Comparison of ENCODE assay signal across 1 cellular context in genomic region chr16:83945587-83945986, GRCh38.
TF ChIP-seq lines count a peak whose summit lies in the region.

No MANE protein-coding gene starts in this region.

TF ChIP-seq in HepG2, 621 proteins besides CTCF, POLR2A, EP300 and RAD21 (continues in another document):
- no peak for TF ChIP-seq ARID2 (CRISPR knock-in tag; IDR thresholded peaks at IDR 0.05; ENCODE audit: borderline replicate concordance)
- no peak for TF ChIP-seq ZNF292 (CRISPR knock-in tag; IDR thresholded peaks at IDR 0.05; ENCODE audit: borderline replicate concordance, low read depth)
- no peak for TF ChIP-seq NKX3-1 (CRISPR knock-in tag; IDR thresholded peaks at IDR 0.05)
- no peak for TF ChIP-seq ZC3H13 (CRISPR knock-in tag; IDR thresholded peaks at IDR 0.05)
- TF ChIP-seq ARHGAP35 (CRISPR knock-in tag; IDR thresholded peaks at IDR 0.05; ENCODE audit: borderline replicate concordance) = no peak
- no peak for TF ChIP-seq CBX1 (IDR thresholded peaks at IDR 0.05; ENCODE audit: low read depth)
- TF ChIP-seq ZNF790 (CRISPR knock-in tag; IDR thresholded peaks at IDR 0.05; ENCODE audit: borderline replicate concordance) = no peak
- no peak for TF ChIP-seq HOXA9 (CRISPR knock-in tag; IDR thresholded peaks at IDR 0.05; ENCODE audit: borderline replicate concordance)
- no peak for TF ChIP-seq TRIM24 (CRISPR knock-in tag; IDR thresholded peaks at IDR 0.05)
- TF ChIP-seq ZNF605 (CRISPR knock-in tag; IDR thresholded peaks at IDR 0.05) = no peak
- TF ChIP-seq ATM (IDR thresholded peaks at IDR 0.05; ENCODE audit: borderline replicate concordance) = no peak
- peak; percentile 37; the same call in 1 of the 2 replicates for TF ChIP-seq PAXIP1 (CRISPR knock-in tag; conservative IDR thresholded peaks at IDR 0.05)
- no peak for TF ChIP-seq ZNF678 (CRISPR knock-in tag; IDR thresholded peaks at IDR 0.05)
- no peak for TF ChIP-seq E2F5 (CRISPR knock-in tag; conservative IDR thresholded peaks at IDR 0.05)
- TF ChIP-seq DDIT3 (CRISPR knock-in tag; IDR thresholded peaks at IDR 0.05) = no peak
- TF ChIP-seq TOE1 (CRISPR knock-in tag; IDR thresholded peaks at IDR 0.05) = no peak
- no peak for TF ChIP-seq ARNT2 (CRISPR knock-in tag; IDR thresholded peaks at IDR 0.05; ENCODE audit: low read depth)
- peak; percentile 54; the same call in 1 of the 2 replicates for TF ChIP-seq RXRA (CRISPR knock-in tag; IDR thresholded peaks at IDR 0.05)
- TF ChIP-seq BHLHE40 (IDR thresholded peaks at IDR 0.05; ENCODE audit: low read length) = peak; percentile 53
- TF ChIP-seq PATZ1 (CRISPR knock-in tag; IDR thresholded peaks at IDR 0.05) = no peak
- TF ChIP-seq RBM39 (IDR thresholded peaks at IDR 0.05; ENCODE audit: low read depth, low read length, poor library complexity, severe bottlenecking) = no peak
- TF ChIP-seq ZNF225 (CRISPR knock-in tag; IDR thresholded peaks at IDR 0.05) = no peak
- no peak for TF ChIP-seq CC2D1A (CRISPR knock-in tag; IDR thresholded peaks at IDR 0.05)
- TF ChIP-seq ZNF772 (CRISPR knock-in tag; IDR thresholded peaks at IDR 0.05) = no peak
- TF ChIP-seq TMF1 (CRISPR knock-in tag; IDR thresholded peaks at IDR 0.05; ENCODE audit: low read depth) = no peak
- TF ChIP-seq ZNF121 (CRISPR knock-in tag; IDR thresholded peaks at IDR 0.05) = no peak
- no peak for TF ChIP-seq ZNF879 (CRISPR knock-in tag; IDR thresholded peaks at IDR 0.05)
- TF ChIP-seq RXRB (CRISPR knock-in tag; IDR thresholded peaks at IDR 0.05; ENCODE audit: borderline replicate concordance) = peak; percentile 39; the same call in 1 of the 2 replicates
- no peak for TF ChIP-seq MTERF4 (CRISPR knock-in tag; IDR thresholded peaks at IDR 0.05)
- TF ChIP-seq DNMT3B (CRISPR knock-in tag; conservative IDR thresholded peaks at IDR 0.05) = no peak
- no peak for TF ChIP-seq ZNF547 (CRISPR knock-in tag; IDR thresholded peaks at IDR 0.05)
- no peak for TF ChIP-seq ELF1 (CRISPR knock-in tag; IDR thresholded peaks at IDR 0.05)
- TF ChIP-seq ZNF556 (CRISPR knock-in tag; IDR thresholded peaks at IDR 0.05; ENCODE audit: borderline replicate concordance) = no peak
- TF ChIP-seq HNF4G (IDR thresholded peaks at IDR 0.05; ENCODE audit: borderline replicate concordance, low read depth, low read length) = peak; percentile 36; the same call in 1 of the 2 replicates
- TF ChIP-seq HNF4G (CRISPR knock-in tag; IDR thresholded peaks at IDR 0.05; ENCODE audit: borderline replicate concordance, low read depth) = no peak
- no peak for TF ChIP-seq NR0B2 (CRISPR knock-in tag; IDR thresholded peaks at IDR 0.05)
- no peak for TF ChIP-seq PRPF4 (IDR thresholded peaks at IDR 0.05; ENCODE audit: low read depth, low read length, poor library complexity, severe bottlenecking)
- no peak for TF ChIP-seq BCLAF1 (IDR thresholded peaks at IDR 0.05)
- no peak for TF ChIP-seq ZNF33A (CRISPR knock-in tag; IDR thresholded peaks at IDR 0.05; ENCODE audit: borderline replicate concordance)
- no peak for TF ChIP-seq NFKB2 (CRISPR knock-in tag; IDR thresholded peaks at IDR 0.05; ENCODE audit: borderline replicate concordance)
- no peak for TF ChIP-seq ZNF770 (CRISPR knock-in tag; IDR thresholded peaks at IDR 0.05)
- no peak for TF ChIP-seq ISL2 (CRISPR knock-in tag; IDR thresholded peaks at IDR 0.05)
- TF ChIP-seq KIAA2018 (CRISPR knock-in tag; IDR thresholded peaks at IDR 0.05; ENCODE audit: borderline replicate concordance) = no peak
- no peak for TF ChIP-seq ZNF33B (CRISPR knock-in tag; IDR thresholded peaks at IDR 0.05)
